ENCODE assay signal across 18 cellular contexts in genomic region chr6:111898452-111898851, GRCh38.
"Had no signal": no experiment of that assay in that cellular context is flagged by ENCODE, and none has a peak within 500 bp of the region (broad histone marks: within the 10 kb centered on the region; RNA-seq: fewer than 3 reads in every experiment).

No MANE protein-coding gene starts in this region.

- H3K4me3 ChIP-seq: gastrocnemius medialis, pancreas, psoas muscle, right atrium auricular region had no signal

- DNase-seq: activated CD4-positive, alpha-beta T cell treated with anti-CD3 and anti-CD28 coated beads for 4 hours; activated CD4-positive, alpha-beta T cell treated with anti-CD3 and anti-CD28 coated beads, Interleukin-2, amount 50 U/mL, for 48 hours; activated CD4-positive, CD25-positive, alpha-beta regulatory T cell; activated CD8-positive, alpha-beta memory T cell treated with anti-CD3 and anti-CD28 coated beads, Interleukin-2, amount 50 U/mL, for 48 hours; activated naive CD4-positive, alpha-beta T cell treated with Interleukin-2 at 50 U/mL for 16 hours; activated naive CD8-positive, alpha-beta T cell treated with anti-CD3 and anti-CD28 coated beads for 36 hours; activated T-cell treated with anti-CD3 and anti-CD28 coated beads, Interleukin-2, amount 50 U/mL, for 4 hours; central memory CD4-positive, alpha-beta T cell; dermis blood vessel endothelial cell; effector memory CD4-positive, alpha-beta T cell; gastrocnemius medialis; hypothalamus; pancreas; psoas muscle; stimulated activated CD4-positive, alpha-beta T cell treated with anti-CD3 and anti-CD28 coated beads, Interleukin-4, amount 100 ng/mL, for 24 hours; stimulated activated naive CD8-positive, alpha-beta T cell treated with anti-CD3 and anti-CD28 coated beads, Interleukin-15, Interleukin-2, amounts not matched to agents 100 U/mL and 50 U/mL, for 24 hours had no signal

- ATAC-seq: activated T-cell treated with anti-CD3 and anti-CD28 coated beads, Interleukin-2, amount 50 U/mL, for 4 hours; esophagus mucosa; gastrocnemius medialis; pancreas; psoas muscle; stimulated activated naive CD8-positive, alpha-beta T cell treated with anti-CD3 and anti-CD28 coated beads, Interleukin-15, Interleukin-2, amounts not matched to agents 100 U/mL and 50 U/mL, for 24 hours had no signal
